Comparison of ENCODE assay signal across 8 cellular contexts in the genomic region with DNA sequence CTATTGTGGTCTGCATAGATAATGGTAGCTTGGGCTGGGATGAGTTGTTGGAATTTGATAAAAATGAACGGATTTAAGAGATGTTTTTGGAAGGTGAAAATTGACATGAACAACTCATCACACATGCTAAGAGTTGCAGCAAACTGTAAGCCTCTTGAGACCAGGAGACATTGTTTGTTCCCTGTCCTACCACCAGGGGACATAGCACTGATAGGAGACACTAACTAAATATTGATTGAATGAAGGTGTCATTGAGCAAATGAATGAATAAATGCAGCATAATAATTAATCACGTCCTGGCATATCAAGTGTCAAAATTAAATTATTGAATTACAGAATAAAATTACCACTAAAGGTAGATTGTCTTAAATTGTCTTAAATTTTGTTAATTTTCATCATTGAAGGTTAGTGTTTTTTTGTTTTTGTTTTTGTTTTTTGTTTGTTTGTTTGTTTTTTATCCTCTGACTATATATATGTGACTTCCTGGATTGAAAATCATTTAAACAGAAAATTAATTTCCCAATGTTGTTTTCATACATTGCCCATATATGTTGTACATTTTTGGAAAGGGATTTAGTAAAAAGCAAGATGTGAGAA.
DNase-seq lines count a peak whose midpoint lies in the region; ATAC-seq, FAIRE-seq and TF ChIP-seq lines count a peak whose summit lies in the region.

No MANE protein-coding gene starts in this region.

- no peak for TF ChIP-seq POLR2A in adrenal gland (IDR thresholded peaks at IDR 0.05)

- no peak overlapping the region for H3K4me2 ChIP-seq in DOHH2 (ENCODE audit: low read length)

- H3K9me3 ChIP-seq in DOHH2 (ENCODE audit: control insufficient read depth, insufficient read depth, low read length) (no peaks in the 10 kb centered on the region), adrenal gland (replicated peaks in 1 of 3) (no peaks in the 10 kb centered on the region)

- no peaks in the 10 kb centered on the region for H3K79me2 ChIP-seq in DOHH2 (ENCODE audit: control insufficient read depth, low read length)

- TF ChIP-seq CTCF in DOHH2 (IDR thresholded peaks at IDR 0.05; ENCODE audit: low read depth, low read length, poor library complexity, severe bottlenecking): peak; percentile 62
- peak; percentile 26 to 53 (median 46) for TF ChIP-seq CTCF in adrenal gland (IDR thresholded peaks at IDR 0.05)

- H3K4me3 Mint-ChIP-seq in memory B cell: no peak overlapping the region

- H3K9me2 ChIP-seq in DOHH2 (replicated peaks; ENCODE audit: control insufficient read depth, low read length): no peaks in the 10 kb centered on the region

- ATAC-seq in HG03280 (IDR thresholded peaks at IDR 0.05; ENCODE audit: unreplicated experiment) (peak; percentile 77), memory B cell (ENCODE audit: low read depth) (peak; percentile 50), GM18909 (IDR thresholded peaks at IDR 0.05; ENCODE audit: poor library complexity, unreplicated experiment) (no peak), GM21526 (IDR thresholded peaks at IDR 0.05; ENCODE audit: low FRiP score, unreplicated experiment) (no peak)

- H3K27me3 Mint-ChIP-seq in memory B cell: no peaks in the 10 kb centered on the region

- H3K27ac Mint-ChIP-seq in memory B cell: no peak overlapping the region

- no peaks in the 10 kb centered on the region for H3K36me3 Mint-ChIP-seq in memory B cell

- WGBS in adrenal gland, 4 donors: 80 to 85% (median 84%) methylated on average over 2 of the region's 2 CpGs

- no peak for FAIRE-seq in HTR-8/SVneo (lab: Jason Lieb, UNC)

- no peaks in the 10 kb centered on the region for H3F3A ChIP-seq in DOHH2 (ENCODE audit: control insufficient read depth, insufficient read depth)

- no peaks in the 10 kb centered on the region for H3K36me3 ChIP-seq in DOHH2 (ENCODE audit: control insufficient read depth, low read length)
- H3K36me3 ChIP-seq in adrenal gland (replicated peaks in 1 of 2): no peaks in the 10 kb centered on the region

- no peak overlapping the region for H3K27ac ChIP-seq in DOHH2 (ENCODE audit: low read depth, low read length)
- no peak overlapping the region for H3K27ac ChIP-seq in adrenal gland

- intact Hi-C loops in adrenal gland (cut with DNase I): no loop called here

- H3K27me3 ChIP-seq in DOHH2 (ENCODE audit: control insufficient read depth, low read length): no peaks in the 10 kb centered on the region
- no peaks in the 10 kb centered on the region for H3K27me3 ChIP-seq in adrenal gland

- no peaks in the 10 kb centered on the region for H3K4me1 ChIP-seq in DOHH2 (ENCODE audit: control insufficient read depth, low read length)
- peaks cover 0 to 12% of the 10 kb centered on the region in 2 donors for H3K4me1 ChIP-seq in adrenal gland (replicated peaks in 1 of 2)

- H3K4me3 ChIP-seq in DOHH2 (ENCODE audit: low read length): no peak overlapping the region
- no peak overlapping the region for H3K4me3 ChIP-seq in adrenal gland

- H3K4me1 Mint-ChIP-seq in memory B cell: peaks cover 15% of the 10 kb centered on the region

- H4K20me1 ChIP-seq in DOHH2 (ENCODE audit: control insufficient read depth, insufficient read depth, low read depth, low read length): no peaks in the 10 kb centered on the region

- DNase-seq in adrenal gland (no peak), memory B cell (ENCODE audit: low spot score in 2 of 2) (peak in 1 of 2 donors; percentile 29), HTR-8/SVneo (ENCODE audit: insufficient read length, low spot score) (no peak), activated T-cell treated with anti-CD3 and anti-CD28 coated beads for 4 hours (no peak)

- no peaks in the 10 kb centered on the region for H3K9me3 Mint-ChIP-seq in memory B cell

Comparison
In these comparisons a context has a peak if more than half of its experiments do, and no peak if none do; other contexts are left out.
1. ATAC-seq: peak in HG03280 (single experiment) and memory B cell (single experiment); none in GM18909 (single experiment) and GM21526 (single experiment).